8 cellular contexts compared by ENCODE assay signal in genomic region chr6:32895006-32895345, GRCh38. TPM values are rescaled to one million over a fixed set of nuclear protein-coding genes. Genes with fewer than 3 reads are reported as not detected.
DNase-seq lines count a peak whose midpoint lies in the region; ATAC-seq and TF ChIP-seq lines count a peak whose summit lies in the region.

No MANE protein-coding gene starts in this region.

- intact Hi-C loops in Right ventricle myocardium superior (cut with DNase I), result no loop called here
- intact Hi-C loops in gastrocnemius medialis (cut with DNase I; ENCODE audit: low total_unique reads), result loop anchor here (2.0 kb wide), 2 partner anchors 58 to 90 kb away; partner anchors contain the start of gene HLA-DMA

- H3K4me1 ChIP-seq in gastrocnemius medialis, result peaks cover 9 to 13% of the 10 kb centered on the region in 2 donors

- H3K27me3 ChIP-seq in SU-DHL-6 (ENCODE audit: low read length) (no peaks in the 10 kb centered on the region), gastrocnemius medialis (no peaks in the 10 kb centered on the region)

- H2AFZ ChIP-seq in SU-DHL-6 (ENCODE audit: low read depth, low read length, severe bottlenecking), result peak overlapping the region; percentile 88

- no peaks in the 10 kb centered on the region for H3K27me3 Mint-ChIP-seq in activated T-cell treated with anti-CD3 and anti-CD28 coated beads, Interleukin-2, amount 50 U/mL, for 24 hours

- H3K4me3 Mint-ChIP-seq in activated T-cell treated with anti-CD3 and anti-CD28 coated beads, Interleukin-2, amount 50 U/mL, for 24 hours, result peak overlapping the region; percentile 97

- peak overlapping the region; percentile 55 for H3K27ac ChIP-seq in SU-DHL-6 (ENCODE audit: low read depth, low read length)
- peak overlapping the region; percentile 83 to 87 (median 86) for H3K27ac ChIP-seq in gastrocnemius medialis

- peaks cover 33% of the 10 kb centered on the region for H3K4me1 Mint-ChIP-seq in activated T-cell treated with anti-CD3 and anti-CD28 coated beads, Interleukin-2, amount 50 U/mL, for 24 hours (ENCODE audit: low read depth)

- peaks cover 3% of the 10 kb centered on the region; the same call in 1 of the 2 replicates for H4K20me1 ChIP-seq in SU-DHL-6 (ENCODE audit: low read depth, low read length)

- no peaks in the 10 kb centered on the region for H3K9me3 Mint-ChIP-seq in activated T-cell treated with anti-CD3 and anti-CD28 coated beads, Interleukin-2, amount 50 U/mL, for 24 hours

- no peak for TF ChIP-seq CTCF in SU-DHL-6 (IDR thresholded peaks at IDR 0.05; ENCODE audit: insufficient read depth, low read length, poor library complexity, severe bottlenecking)
- TF ChIP-seq CTCF in gastrocnemius medialis (IDR thresholded peaks at IDR 0.05 in 4 of 5, conservative IDR thresholded peaks at IDR 0.05 in 1 of 5), result no peak

- no peak for TF ChIP-seq POLR2A in gastrocnemius medialis (IDR thresholded peaks at IDR 0.05)

- peaks cover 31% of the 10 kb centered on the region for H3K36me3 Mint-ChIP-seq in activated T-cell treated with anti-CD3 and anti-CD28 coated beads, Interleukin-2, amount 50 U/mL, for 24 hours (ENCODE audit: low read depth)

- H3K9me2 ChIP-seq in SU-DHL-6 (replicated peaks; ENCODE audit: insufficient read depth, low read length), result no peaks in the 10 kb centered on the region

- H3K4me2 ChIP-seq in SU-DHL-6 (ENCODE audit: low read depth, low read length, poor library complexity, severe bottlenecking), result peak overlapping the region; percentile 60

- in situ Hi-C loops in gastrocnemius medialis (cut with MboI; ENCODE audit: low sequenced_read_pairs in 4 of 4), result loop anchor here in 1 of 4 donors (25.0 kb wide), 1 partner anchor 92 kb away; no protein-coding TSS in a partner anchor

- H3K36me3 ChIP-seq in SU-DHL-6 (ENCODE audit: low read length), result peaks cover 8% of the 10 kb centered on the region; the same call in 1 of the 2 replicates
- no peaks in the 10 kb centered on the region for H3K36me3 ChIP-seq in gastrocnemius medialis

- H3K9ac ChIP-seq in SU-DHL-6 (ENCODE audit: low read length), result peak overlapping the region; percentile 78

- DNase-seq in activated T-cell treated with anti-CD3 and anti-CD28 coated beads, Interleukin-2, amount 50 U/mL, for 24 hours, result no peak
- no peak for DNase-seq in activated T-cell treated with anti-CD3 and anti-CD28 coated beads, Interleukin-2, amount 50 U/mL, for 1 hour
- DNase-seq in Right ventricle myocardium superior (no peak), gastrocnemius medialis (no peak), foreskin melanocyte (no peak), GOT3 (lab: John Stamatoyannopoulos, UW) (no peak)
- no peak for DNase-seq in activated CD4-positive, alpha-beta T cell treated with anti-CD3 and anti-CD28 coated beads, Interleukin-2, amount 50 U/mL, for 1 hour

- peaks cover 23% of the 10 kb centered on the region for H3F3A ChIP-seq in SU-DHL-6 (ENCODE audit: insufficient read depth)

- H3K27ac Mint-ChIP-seq in activated T-cell treated with anti-CD3 and anti-CD28 coated beads, Interleukin-2, amount 50 U/mL, for 24 hours, result peak overlapping the region; percentile 98

- ATAC-seq in Right ventricle myocardium superior (ENCODE audit: poor library complexity), result peak; percentile 21
- ATAC-seq in gastrocnemius medialis, result peak; percentile 28 to 34

- H3K9me3 ChIP-seq in SU-DHL-6 (ENCODE audit: insufficient read depth, low read length) (no peaks in the 10 kb centered on the region), gastrocnemius medialis (no peaks in the 10 kb centered on the region)

- H3K4me3 ChIP-seq in SU-DHL-6 (ENCODE audit: insufficient read depth, low read length, poor library complexity, severe bottlenecking), result peak overlapping the region; percentile 82
- peak overlapping the region; percentile 81 to 85 (median 82) for H3K4me3 ChIP-seq in gastrocnemius medialis

- peaks cover 41% of the 10 kb centered on the region for H3K79me2 ChIP-seq in SU-DHL-6 (ENCODE audit: insufficient read depth, low read length)

RNA-seq across cellular contexts. Expression of gene PSMB9, which starts 41.0 kb away (rescaled TPM):
- total RNA-seq in Right ventricle myocardium superior (12.6 TPM), gastrocnemius medialis (10 to 100 TPM in 1 of 4 donors, 1 to 10 TPM in 3; 1.4 to 11.3 (median 6.1) TPM)

RNA-seq across cellular contexts. Expression of gene TAP1, which starts 41.5 kb away (rescaled TPM):
- total RNA-seq in Right ventricle myocardium superior (14.9 TPM), gastrocnemius medialis (10 to 100 TPM; 13.2 to 26.7 (median 19.0) TPM)

RNA-seq across cellular contexts. Expression of gene HLA-DMB, which starts 45.9 kb away (rescaled TPM):
- 10.4 TPM for total RNA-seq in Right ventricle myocardium superior
- total RNA-seq in gastrocnemius medialis, result 1 to 10 TPM; 4.3 to 8.1 (median 5.6) TPM

RNA-seq across cellular contexts. Expression of gene PSMB8, which starts 51.1 kb away (rescaled TPM):
- total RNA-seq in Right ventricle myocardium superior (16.7 TPM), gastrocnemius medialis (10 to 100 TPM in 2 of 4 donors, 1 to 10 TPM in 2; 7.0 to 20.2 (median 9.2) TPM)

RNA-seq across cellular contexts. Expression of gene TAP2, which starts 56.4 kb away (rescaled TPM):
- 19.3 TPM for total RNA-seq in Right ventricle myocardium superior
- total RNA-seq in gastrocnemius medialis, result 1 to 10 TPM; 2.5 to 7.1 (median 4.1) TPM
